ENCODE assay signal across 1 cellular context in the genomic region with DNA sequence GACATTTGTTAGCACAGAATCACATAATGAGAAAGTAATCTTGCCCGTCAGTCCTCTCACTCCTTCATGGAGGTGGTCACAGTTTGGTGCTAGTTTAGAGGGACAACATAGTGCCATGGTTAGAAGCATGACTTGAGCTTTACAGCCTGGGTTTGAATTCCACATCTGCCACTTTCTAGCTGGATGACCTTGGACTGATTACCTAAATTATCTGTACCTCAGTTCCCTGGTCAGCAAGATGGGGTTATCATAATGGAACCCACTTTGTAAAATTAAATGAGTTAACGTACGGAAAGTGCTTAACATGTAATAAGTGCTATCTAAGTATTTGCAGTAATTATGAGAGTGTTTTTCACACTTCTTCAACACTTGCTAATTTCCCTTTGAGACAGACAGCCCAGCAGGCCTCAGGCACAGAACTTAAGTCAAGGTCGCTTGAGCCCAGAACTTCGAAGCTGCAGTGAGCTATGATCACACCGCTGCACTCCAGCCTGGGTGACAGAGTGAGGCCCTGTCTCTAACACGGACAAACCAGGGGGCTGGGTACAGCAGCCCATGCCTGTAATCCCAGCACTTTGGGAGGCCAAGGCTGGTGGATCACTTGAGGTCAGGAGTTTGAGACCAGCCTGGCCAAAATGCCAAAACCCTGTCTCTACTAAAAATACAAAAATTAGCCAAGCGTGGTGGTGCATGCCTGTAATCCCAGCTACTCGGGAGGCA.
TF ChIP-seq lines count a peak whose summit lies in the region.

No MANE protein-coding gene starts in this region.

TF ChIP-seq in HepG2, 621 proteins besides CTCF, POLR2A, EP300 and RAD21 (continued from another document and continues in another):
- TF ChIP-seq AHDC1 (CRISPR knock-in tag; IDR thresholded peaks at IDR 0.05; ENCODE audit: borderline replicate concordance) (0 out of 2 replicates have a peak, but pooled peaks have one; percentile 32), ATF3 (CRISPR knock-in tag; IDR thresholded peaks at IDR 0.05) (0 out of 2 replicates have a peak, but pooled peaks have one; percentile 30), MXD4 (CRISPR knock-in tag; IDR thresholded peaks at IDR 0.05) (0 out of 2 replicates have a peak, but pooled peaks have one; percentile 19), MLXIP (CRISPR knock-in tag; IDR thresholded peaks at IDR 0.05; ENCODE audit: borderline replicate concordance) (no peak), HNF4A (CRISPR knock-in tag; IDR thresholded peaks at IDR 0.05) (peak; percentile 24; the same call in 1 of the 2 replicates), ZNF407 (CRISPR knock-in tag; IDR thresholded peaks at IDR 0.05; ENCODE audit: not compliant biosample characterization) (peak; percentile 26), ASH2L (IDR thresholded peaks at IDR 0.05; ENCODE audit: insufficient read length, low read depth, low read length) (peak; percentile 51), ZNF281 (CRISPR knock-in tag; IDR thresholded peaks at IDR 0.05; ENCODE audit: borderline replicate concordance) (no peak), ZFP91 (CRISPR knock-in tag; IDR thresholded peaks at IDR 0.05; ENCODE audit: borderline replicate concordance) (0 out of 2 replicates have a peak, but pooled peaks have one; percentile 38), ATF7-NPFF (CRISPR knock-in tag; IDR thresholded peaks at IDR 0.05; ENCODE audit: low read depth) (0 out of 2 replicates have a peak, but pooled peaks have one; percentile 42), HDAC1 (CRISPR knock-in tag; IDR thresholded peaks at IDR 0.05) (peak; percentile 29; the same call in 1 of the 2 replicates), ZNF501 (CRISPR knock-in tag; IDR thresholded peaks at IDR 0.05) (peak; percentile 50; the same call in 1 of the 2 replicates), ZNF431 (CRISPR knock-in tag; IDR thresholded peaks at IDR 0.05; ENCODE audit: borderline replicate concordance, low read depth) (0 out of 2 replicates have a peak, but pooled peaks have one; percentile 58), ZNF512 (CRISPR knock-in tag; IDR thresholded peaks at IDR 0.05) (0 out of 2 replicates have a peak, but pooled peaks have one; percentile 3), ZNF460 (CRISPR knock-in tag; IDR thresholded peaks at IDR 0.05; ENCODE audit: borderline replicate concordance) (peak; percentile 28; the same call in 1 of the 2 replicates), MXI1 (IDR thresholded peaks at IDR 0.05; ENCODE audit: borderline replicate concordance, low read depth, low read length) (no peak), ZNF703 (CRISPR knock-in tag; IDR thresholded peaks at IDR 0.05; ENCODE audit: borderline replicate concordance) (no peak), CC2D1A (CRISPR knock-in tag; IDR thresholded peaks at IDR 0.05) (0 out of 2 replicates have a peak, but pooled peaks have one; percentile 7)
